Comparison of ENCODE assay signal across 1 cellular context in the genomic region with DNA sequence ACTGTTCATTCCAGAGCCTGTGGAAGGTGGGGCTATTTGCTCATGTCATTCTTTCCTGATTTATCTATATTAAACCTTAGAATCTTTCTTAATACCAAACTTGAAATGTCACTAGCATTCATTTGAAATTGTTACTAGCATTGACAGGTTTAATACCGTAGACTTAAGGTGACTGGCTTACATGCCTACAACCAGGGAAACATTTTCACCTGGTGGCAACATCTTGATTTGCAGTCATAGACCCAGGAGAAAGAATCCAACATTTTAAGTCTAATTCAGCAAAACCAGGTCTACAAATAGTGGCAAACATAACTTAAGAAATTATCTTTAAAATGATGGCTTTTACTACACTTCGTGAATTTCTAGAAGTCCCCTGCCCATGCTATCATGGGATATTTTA.
TF ChIP-seq lines count a peak whose summit lies in the region.

No MANE protein-coding gene starts in this region.

TF ChIP-seq in GM23338, 12 proteins besides CTCF, POLR2A, EP300 and RAD21 (continued from another document):
- TF ChIP-seq, protein P1, sequence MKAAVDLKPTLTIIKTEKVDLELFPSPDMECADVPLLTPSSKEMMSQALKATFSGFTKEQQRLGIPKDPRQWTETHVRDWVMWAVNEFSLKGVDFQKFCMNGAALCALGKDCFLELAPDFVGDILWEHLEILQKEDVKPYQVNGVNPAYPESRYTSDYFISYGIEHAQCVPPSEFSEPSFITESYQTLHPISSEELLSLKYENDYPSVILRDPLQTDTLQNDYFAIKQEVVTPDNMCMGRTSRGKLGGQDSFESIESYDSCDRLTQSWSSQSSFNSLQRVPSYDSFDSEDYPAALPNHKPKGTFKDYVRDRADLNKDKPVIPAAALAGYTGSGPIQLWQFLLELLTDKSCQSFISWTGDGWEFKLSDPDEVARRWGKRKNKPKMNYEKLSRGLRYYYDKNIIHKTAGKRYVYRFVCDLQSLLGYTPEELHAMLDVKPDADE (IDR thresholded peaks at IDR 0.05) = no peak
- no peak for TF ChIP-seq STAT1 (IDR thresholded peaks at IDR 0.05; ENCODE audit: unreplicated experiment)
- TF ChIP-seq, protein P2, sequence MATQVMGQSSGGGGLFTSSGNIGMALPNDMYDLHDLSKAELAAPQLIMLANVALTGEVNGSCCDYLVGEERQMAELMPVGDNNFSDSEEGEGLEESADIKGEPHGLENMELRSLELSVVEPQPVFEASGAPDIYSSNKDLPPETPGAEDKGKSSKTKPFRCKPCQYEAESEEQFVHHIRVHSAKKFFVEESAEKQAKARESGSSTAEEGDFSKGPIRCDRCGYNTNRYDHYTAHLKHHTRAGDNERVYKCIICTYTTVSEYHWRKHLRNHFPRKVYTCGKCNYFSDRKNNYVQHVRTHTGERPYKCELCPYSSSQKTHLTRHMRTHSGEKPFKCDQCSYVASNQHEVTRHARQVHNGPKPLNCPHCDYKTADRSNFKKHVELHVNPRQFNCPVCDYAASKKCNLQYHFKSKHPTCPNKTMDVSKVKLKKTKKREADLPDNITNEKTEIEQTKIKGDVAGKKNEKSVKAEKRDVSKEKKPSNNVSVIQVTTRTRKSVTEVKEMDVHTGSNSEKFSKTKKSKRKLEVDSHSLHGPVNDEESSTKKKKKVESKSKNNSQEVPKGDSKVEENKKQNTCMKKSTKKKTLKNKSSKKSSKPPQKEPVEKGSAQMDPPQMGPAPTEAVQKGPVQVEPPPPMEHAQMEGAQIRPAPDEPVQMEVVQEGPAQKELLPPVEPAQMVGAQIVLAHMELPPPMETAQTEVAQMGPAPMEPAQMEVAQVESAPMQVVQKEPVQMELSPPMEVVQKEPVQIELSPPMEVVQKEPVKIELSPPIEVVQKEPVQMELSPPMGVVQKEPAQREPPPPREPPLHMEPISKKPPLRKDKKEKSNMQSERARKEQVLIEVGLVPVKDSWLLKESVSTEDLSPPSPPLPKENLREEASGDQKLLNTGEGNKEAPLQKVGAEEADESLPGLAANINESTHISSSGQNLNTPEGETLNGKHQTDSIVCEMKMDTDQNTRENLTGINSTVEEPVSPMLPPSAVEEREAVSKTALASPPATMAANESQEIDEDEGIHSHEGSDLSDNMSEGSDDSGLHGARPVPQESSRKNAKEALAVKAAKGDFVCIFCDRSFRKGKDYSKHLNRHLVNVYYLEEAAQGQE (IDR thresholded peaks at IDR 0.05; ENCODE audit: unreplicated experiment) = no peak
- no peak for TF ChIP-seq NANOG (IDR thresholded peaks at IDR 0.05; ENCODE audit: borderline replicate concordance)
- no peak for TF ChIP-seq JUNB (IDR thresholded peaks at IDR 0.05; ENCODE audit: unreplicated experiment)
- no peak for TF ChIP-seq EZH2phosphoT487 (IDR thresholded peaks at IDR 0.05; ENCODE audit: unreplicated experiment)
- no peak for TF ChIP-seq EZH2 (IDR thresholded peaks at IDR 0.05; ENCODE audit: low read depth, unreplicated experiment)
- TF ChIP-seq CREB1 (CRISPR knock-in tag; IDR thresholded peaks at IDR 0.05; ENCODE audit: low read depth) = no peak
- TF ChIP-seq POLR2AphosphoS5 (IDR thresholded peaks at IDR 0.05; ENCODE audit: low read depth) = no peak
- TF ChIP-seq ZNF114 (CRISPR knock-in tag; IDR thresholded peaks at IDR 0.05) = no peak
- TF ChIP-seq ZNF331 (CRISPR knock-in tag; IDR thresholded peaks at IDR 0.05; ENCODE audit: low read depth) = no peak
